In genomic region chr16:79093554-79093967, GRCh38 we compare ENCODE assay signal across 9 cellular contexts.
DNase-seq lines count a peak whose midpoint lies in the region; ATAC-seq and TF ChIP-seq lines count a peak whose summit lies in the region.
"Had no signal": no experiment of that assay in that cellular context is flagged by ENCODE, and none has a peak within 500 bp of the region (broad histone marks: within the 10 kb centered on the region; RNA-seq: fewer than 3 reads in every experiment).

No MANE protein-coding gene starts in this region.

- no peak overlapping the region for H3K4me2 ChIP-seq in GM23338

- DNase-seq in GM23338 (ENCODE audit: low spot score) (no peak), colonic mucosa (peak; percentile 24), NCI-H774 (lab: John Stamatoyannopoulos, UW) (no peak), NCI-H446 (lab: John Stamatoyannopoulos, UW) (no peak)
- DNase-seq in T-helper 2 cell treated with Interferon-gamma antibody and Interleukin-4, amounts not matched to agents 5 μg/mL and 100 μg/mL, for 36 hours (ENCODE audit: low spot score) = peak; percentile 53
- peak; percentile 60 for DNase-seq in stimulated activated CD8-positive, alpha-beta memory T cell treated with anti-CD3 and anti-CD28 coated beads, Interleukin-4, amount 100 ng/mL, for 48 hours

- H3K27me3 Mint-ChIP-seq in GM23338 (ENCODE audit: insufficient read depth, low read depth, poor library complexity) = peaks cover 1% of the 10 kb centered on the region
- peaks cover 8% of the 10 kb centered on the region for H3K27me3 Mint-ChIP-seq in T-helper 2 cell treated with Interferon-gamma antibody and Interleukin-4, amounts not matched to agents 5 μg/mL and 100 μg/mL, for 36 hours (ENCODE audit: low read depth)

- H3K9me3 ChIP-seq in colonic mucosa = no peaks in the 10 kb centered on the region
- H3K9me3 ChIP-seq: thoracic aorta had no signal

- H3K4me1 ChIP-seq in GM23338 (ENCODE audit: insufficient read depth) (peaks cover 23% of the 10 kb centered on the region), colonic mucosa (no peaks in the 10 kb centered on the region)

- no peak overlapping the region for H3K27ac ChIP-seq in GM23338 (ENCODE audit: low read depth)
- H3K27ac ChIP-seq in colonic mucosa = no peak overlapping the region
- H3K27ac ChIP-seq: thoracic aorta had no signal

- H3F3A ChIP-seq in GM23338 (replicated peaks; ENCODE audit: low read depth) = no peaks in the 10 kb centered on the region

- H2AFZ ChIP-seq in GM23338 = 0 out of 2 replicates have a peak overlapping the region, but pooled peaks have one; percentile 18

- H3K36me3 ChIP-seq in GM23338 (ENCODE audit: insufficient read depth) (no peaks in the 10 kb centered on the region), colonic mucosa (no peaks in the 10 kb centered on the region)
- H3K36me3 ChIP-seq: thoracic aorta had no signal

- no peaks in the 10 kb centered on the region for H3K27me3 ChIP-seq in GM23338 (ENCODE audit: insufficient read depth)
- no peaks in the 10 kb centered on the region for H3K27me3 ChIP-seq in colonic mucosa

- H3K79me2 ChIP-seq in GM23338 (replicated peaks; ENCODE audit: insufficient read depth) = no peaks in the 10 kb centered on the region

- TF ChIP-seq CTCF in GM23338 (conservative IDR thresholded peaks at IDR 0.05; ENCODE audit: low read depth in 2 of 2) = no peak
- no peak for TF ChIP-seq CTCF in colonic mucosa (IDR thresholded peaks at IDR 0.05)

- peaks cover 29% of the 10 kb centered on the region for H3K4me1 Mint-ChIP-seq in GM23338
- peaks cover 52% of the 10 kb centered on the region for H3K4me1 Mint-ChIP-seq in T-helper 2 cell treated with Interferon-gamma antibody and Interleukin-4, amounts not matched to agents 5 μg/mL and 100 μg/mL, for 36 hours (ENCODE audit: low read depth)

- no peak for ATAC-seq in GM23338
- no peak for ATAC-seq in HG02870 (IDR thresholded peaks at IDR 0.05; ENCODE audit: unreplicated experiment)
- no peak for ATAC-seq in GM18858 (IDR thresholded peaks at IDR 0.05; ENCODE audit: unreplicated experiment)

- intact Hi-C loops in colonic mucosa (cut with DNase I) = no loop called here

- H3K36me3 Mint-ChIP-seq in GM23338 (ENCODE audit: low read depth) = no peaks in the 10 kb centered on the region
- H3K36me3 Mint-ChIP-seq in T-helper 2 cell treated with Interferon-gamma antibody and Interleukin-4, amounts not matched to agents 5 μg/mL and 100 μg/mL, for 36 hours (ENCODE audit: low read depth) = peaks cover 6% of the 10 kb centered on the region

- H3K9ac ChIP-seq in colonic mucosa (ENCODE audit: low read depth in 2 of 2, low read length in 2 of 2) = no peak overlapping the region

- H3K27ac Mint-ChIP-seq in GM23338 = no peak overlapping the region
- peak overlapping the region; percentile 9 for H3K27ac Mint-ChIP-seq in T-helper 2 cell treated with Interferon-gamma antibody and Interleukin-4, amounts not matched to agents 5 μg/mL and 100 μg/mL, for 36 hours

- no peak overlapping the region for H3K4me3 ChIP-seq in GM23338
- H3K4me3 ChIP-seq in colonic mucosa = no peak overlapping the region
- H3K4me3 ChIP-seq: thoracic aorta had no signal

- no peaks in the 10 kb centered on the region for H3K9me2 ChIP-seq in GM23338 (ENCODE audit: insufficient read depth)

- no peaks in the 10 kb centered on the region for H3K9me3 Mint-ChIP-seq in GM23338
- peaks cover 4% of the 10 kb centered on the region for H3K9me3 Mint-ChIP-seq in T-helper 2 cell treated with Interferon-gamma antibody and Interleukin-4, amounts not matched to agents 5 μg/mL and 100 μg/mL, for 36 hours

- no peaks in the 10 kb centered on the region for H4K20me1 ChIP-seq in GM23338 (replicated peaks; ENCODE audit: insufficient read depth)

- no peak overlapping the region for H3K4me3 Mint-ChIP-seq in GM23338
- peak overlapping the region; percentile 44 for H3K4me3 Mint-ChIP-seq in T-helper 2 cell treated with Interferon-gamma antibody and Interleukin-4, amounts not matched to agents 5 μg/mL and 100 μg/mL, for 36 hours

TF ChIP-seq in GM23338, 12 proteins besides CTCF, POLR2A, EP300 and RAD21 (continues in another document):
- TF ChIP-seq, protein P1, sequence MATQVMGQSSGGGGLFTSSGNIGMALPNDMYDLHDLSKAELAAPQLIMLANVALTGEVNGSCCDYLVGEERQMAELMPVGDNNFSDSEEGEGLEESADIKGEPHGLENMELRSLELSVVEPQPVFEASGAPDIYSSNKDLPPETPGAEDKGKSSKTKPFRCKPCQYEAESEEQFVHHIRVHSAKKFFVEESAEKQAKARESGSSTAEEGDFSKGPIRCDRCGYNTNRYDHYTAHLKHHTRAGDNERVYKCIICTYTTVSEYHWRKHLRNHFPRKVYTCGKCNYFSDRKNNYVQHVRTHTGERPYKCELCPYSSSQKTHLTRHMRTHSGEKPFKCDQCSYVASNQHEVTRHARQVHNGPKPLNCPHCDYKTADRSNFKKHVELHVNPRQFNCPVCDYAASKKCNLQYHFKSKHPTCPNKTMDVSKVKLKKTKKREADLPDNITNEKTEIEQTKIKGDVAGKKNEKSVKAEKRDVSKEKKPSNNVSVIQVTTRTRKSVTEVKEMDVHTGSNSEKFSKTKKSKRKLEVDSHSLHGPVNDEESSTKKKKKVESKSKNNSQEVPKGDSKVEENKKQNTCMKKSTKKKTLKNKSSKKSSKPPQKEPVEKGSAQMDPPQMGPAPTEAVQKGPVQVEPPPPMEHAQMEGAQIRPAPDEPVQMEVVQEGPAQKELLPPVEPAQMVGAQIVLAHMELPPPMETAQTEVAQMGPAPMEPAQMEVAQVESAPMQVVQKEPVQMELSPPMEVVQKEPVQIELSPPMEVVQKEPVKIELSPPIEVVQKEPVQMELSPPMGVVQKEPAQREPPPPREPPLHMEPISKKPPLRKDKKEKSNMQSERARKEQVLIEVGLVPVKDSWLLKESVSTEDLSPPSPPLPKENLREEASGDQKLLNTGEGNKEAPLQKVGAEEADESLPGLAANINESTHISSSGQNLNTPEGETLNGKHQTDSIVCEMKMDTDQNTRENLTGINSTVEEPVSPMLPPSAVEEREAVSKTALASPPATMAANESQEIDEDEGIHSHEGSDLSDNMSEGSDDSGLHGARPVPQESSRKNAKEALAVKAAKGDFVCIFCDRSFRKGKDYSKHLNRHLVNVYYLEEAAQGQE (IDR thresholded peaks at IDR 0.05; ENCODE audit: unreplicated experiment) = no peak
- TF ChIP-seq, protein P2, sequence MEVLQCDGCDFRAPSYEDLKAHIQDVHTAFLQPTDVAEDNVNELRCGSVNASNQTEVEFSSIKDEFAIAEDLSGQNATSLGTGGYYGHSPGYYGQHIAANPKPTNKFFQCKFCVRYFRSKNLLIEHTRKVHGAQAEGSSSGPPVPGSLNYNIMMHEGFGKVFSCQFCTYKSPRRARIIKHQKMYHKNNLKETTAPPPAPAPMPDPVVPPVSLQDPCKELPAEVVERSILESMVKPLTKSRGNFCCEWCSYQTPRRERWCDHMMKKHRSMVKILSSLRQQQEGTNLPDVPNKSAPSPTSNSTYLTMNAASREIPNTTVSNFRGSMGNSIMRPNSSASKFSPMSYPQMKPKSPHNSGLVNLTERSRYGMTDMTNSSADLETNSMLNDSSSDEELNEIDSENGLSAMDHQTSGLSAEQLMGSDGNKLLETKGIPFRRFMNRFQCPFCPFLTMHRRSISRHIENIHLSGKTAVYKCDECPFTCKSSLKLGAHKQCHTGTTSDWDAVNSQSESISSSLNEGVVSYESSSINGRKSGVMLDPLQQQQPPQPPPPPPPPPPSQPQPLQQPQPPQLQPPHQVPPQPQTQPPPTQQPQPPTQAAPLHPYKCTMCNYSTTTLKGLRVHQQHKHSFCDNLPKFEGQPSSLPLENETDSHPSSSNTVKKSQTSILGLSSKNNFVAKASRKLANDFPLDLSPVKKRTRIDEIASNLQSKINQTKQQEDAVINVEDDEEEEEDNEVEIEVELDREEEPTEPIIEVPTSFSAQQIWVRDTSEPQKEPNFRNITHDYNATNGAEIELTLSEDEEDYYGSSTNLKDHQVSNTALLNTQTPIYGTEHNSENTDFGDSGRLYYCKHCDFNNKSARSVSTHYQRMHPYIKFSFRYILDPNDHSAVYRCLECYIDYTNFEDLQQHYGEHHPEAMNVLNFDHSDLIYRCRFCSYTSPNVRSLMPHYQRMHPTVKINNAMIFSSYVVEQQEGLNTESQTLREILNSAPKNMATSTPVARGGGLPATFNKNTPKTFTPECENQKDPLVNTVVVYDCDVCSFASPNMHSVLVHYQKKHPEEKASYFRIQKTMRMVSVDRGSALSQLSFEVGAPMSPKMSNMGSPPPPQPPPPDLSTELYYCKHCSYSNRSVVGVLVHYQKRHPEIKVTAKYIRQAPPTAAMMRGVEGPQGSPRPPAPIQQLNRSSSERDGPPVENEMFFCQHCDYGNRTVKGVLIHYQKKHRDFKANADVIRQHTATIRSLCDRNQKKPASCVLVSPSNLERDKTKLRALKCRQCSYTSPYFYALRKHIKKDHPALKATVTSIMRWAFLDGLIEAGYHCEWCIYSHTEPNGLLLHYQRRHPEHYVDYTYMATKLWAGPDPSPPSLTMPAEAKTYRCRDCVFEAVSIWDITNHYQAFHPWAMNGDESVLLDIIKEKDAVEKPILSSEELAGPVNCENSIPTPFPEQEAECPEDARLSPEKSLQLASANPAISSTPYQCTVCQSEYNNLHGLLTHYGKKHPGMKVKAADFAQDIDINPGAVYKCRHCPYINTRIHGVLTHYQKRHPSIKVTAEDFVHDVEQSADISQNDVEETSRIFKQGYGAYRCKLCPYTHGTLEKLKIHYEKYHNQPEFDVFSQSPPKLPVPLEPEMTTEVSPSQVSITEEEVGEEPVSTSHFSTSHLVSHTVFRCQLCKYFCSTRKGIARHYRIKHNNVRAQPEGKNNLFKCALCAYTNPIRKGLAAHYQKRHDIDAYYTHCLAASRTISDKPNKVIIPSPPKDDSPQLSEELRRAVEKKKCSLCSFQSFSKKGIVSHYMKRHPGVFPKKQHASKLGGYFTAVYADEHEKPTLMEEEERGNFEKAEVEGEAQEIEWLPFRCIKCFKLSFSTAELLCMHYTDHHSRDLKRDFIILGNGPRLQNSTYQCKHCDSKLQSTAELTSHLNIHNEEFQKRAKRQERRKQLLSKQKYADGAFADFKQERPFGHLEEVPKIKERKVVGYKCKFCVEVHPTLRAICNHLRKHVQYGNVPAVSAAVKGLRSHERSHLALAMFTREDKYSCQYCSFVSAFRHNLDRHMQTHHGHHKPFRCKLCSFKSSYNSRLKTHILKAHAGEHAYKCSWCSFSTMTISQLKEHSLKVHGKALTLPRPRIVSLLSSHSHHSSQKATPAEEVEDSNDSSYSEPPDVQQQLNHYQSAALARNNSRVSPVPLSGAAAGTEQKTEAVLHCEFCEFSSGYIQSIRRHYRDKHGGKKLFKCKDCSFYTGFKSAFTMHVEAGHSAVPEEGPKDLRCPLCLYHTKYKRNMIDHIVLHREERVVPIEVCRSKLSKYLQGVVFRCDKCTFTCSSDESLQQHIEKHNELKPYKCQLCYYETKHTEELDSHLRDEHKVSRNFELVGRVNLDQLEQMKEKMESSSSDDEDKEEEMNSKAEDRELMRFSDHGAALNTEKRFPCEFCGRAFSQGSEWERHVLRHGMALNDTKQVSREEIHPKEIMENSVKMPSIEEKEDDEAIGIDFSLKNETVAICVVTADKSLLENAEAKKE (CRISPR knock-in tag; IDR thresholded peaks at IDR 0.05) = no peak
- no peak for TF ChIP-seq STAT1 (IDR thresholded peaks at IDR 0.05; ENCODE audit: unreplicated experiment)
- TF ChIP-seq EZH2phosphoT487 (IDR thresholded peaks at IDR 0.05; ENCODE audit: unreplicated experiment) = no peak
- TF ChIP-seq CREB1 (CRISPR knock-in tag; IDR thresholded peaks at IDR 0.05; ENCODE audit: low read depth) = no peak
- TF ChIP-seq POLR2AphosphoS5 (IDR thresholded peaks at IDR 0.05; ENCODE audit: low read depth) = no peak

Comparison
In these comparisons a context has a peak if more than half of its experiments do, and no peak if none do; other contexts are left out.
1. DNase-seq: peak in T-helper 2 cell treated with Interferon-gamma antibody and Interleukin-4, amounts not matched to agents 5 μg/mL and 100 μg/mL, for 36 hours (single experiment), colonic mucosa (single experiment) and stimulated activated CD8-positive, alpha-beta memory T cell treated with anti-CD3 and anti-CD28 coated beads, Interleukin-4, amount 100 ng/mL, for 48 hours (single experiment); none in GM23338 (single experiment), NCI-H774 (single experiment) and NCI-H446 (0 of 2).